17 cellular contexts compared by ENCODE assay signal in the genomic region with DNA sequence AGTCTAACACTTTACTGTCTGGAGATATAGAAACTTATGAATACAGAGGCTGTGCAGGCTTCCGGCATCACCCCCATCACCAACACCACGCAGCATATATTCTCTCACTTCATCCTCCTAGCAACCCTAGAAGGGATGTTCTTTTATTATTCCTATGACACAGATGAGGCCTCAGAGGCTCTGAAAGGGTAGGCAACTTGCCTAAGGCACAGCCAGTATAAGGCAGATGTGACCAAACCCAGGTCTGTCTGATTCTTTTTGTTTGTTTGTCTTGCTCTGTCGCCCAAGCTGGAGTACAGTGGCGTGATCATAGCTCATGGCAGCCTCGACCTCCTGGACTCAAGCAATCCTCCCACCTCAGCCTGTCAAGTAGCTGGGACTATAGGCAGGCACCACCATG. TPM values are rescaled to one million over a fixed set of nuclear protein-coding genes. Genes with fewer than 3 reads are reported as not detected.
A peak's percentile ranks its signal among the peaks of the same experiment; 100 is the strongest.
DNase-seq lines count a peak whose midpoint lies in the region; ATAC-seq and TF ChIP-seq lines count a peak whose summit lies in the region.
"Had no signal": no experiment of that assay in that cellular context is flagged by ENCODE, and none has a peak within 500 bp of the region (broad histone marks: within the 10 kb centered on the region; RNA-seq: fewer than 3 reads in every experiment).

No MANE protein-coding gene starts in this region.

- CTCF ChIA-PET in MCF 10A (lab: Yijun Ruan, JAX), result interaction anchor here (0.7 to 1.8 kb wide), 3 partner anchors 9 to 141 kb away, joined by 3 to 6 read pairs (median 4); no protein-coding TSS in a partner anchor

- TF ChIP-seq POLR2A in breast epithelium (IDR thresholded peaks at IDR 0.05), result no peak

- H3K9me3 Mint-ChIP-seq in MCF 10A (ENCODE audit: unreplicated experiment), result no peaks in the 10 kb centered on the region
- H3K9me3 Mint-ChIP-seq: memory B cell, naive B cell had no signal

- no peak overlapping the region for H2AFZ ChIP-seq in smooth muscle cell (ENCODE audit: low read depth)
- H2AFZ ChIP-seq: hepatocyte had no signal

- no peak overlapping the region for H3K4me2 ChIP-seq in smooth muscle cell
- H3K4me2 ChIP-seq: hepatocyte had no signal

- H3K36me3 ChIP-seq in breast epithelium (peaks cover under 1% of the 10 kb centered on the region), smooth muscle cell (ENCODE audit: low read depth) (no peaks in the 10 kb centered on the region)
- H3K36me3 ChIP-seq: pancreas had no signal

- no peak overlapping the region for H3K4me3 Mint-ChIP-seq in MCF 10A (ENCODE audit: unreplicated experiment)
- H3K4me3 Mint-ChIP-seq: memory B cell, naive B cell had no signal

- DNase-seq in breast epithelium (ENCODE audit: low spot score in 2 of 2) (no peak), MCF 10A (ENCODE audit: unreplicated experiment) (no peak), epithelial cell of prostate (ENCODE audit: low read depth, low spot score) (no peak), left lobe of liver (ENCODE audit: low spot score) (no peak), smooth muscle cell (lab: John Stamatoyannopoulos, UW; ENCODE audit: unreplicated experiment) (no peak), AG20443 (ENCODE audit: low spot score) (no peak), anterior cingulate cortex (lab: John Stamatoyannopoulos, UW) (no peak), NCI-H187 (lab: John Stamatoyannopoulos, UW) (no peak)
- DNase-seq: activated CD8-positive, alpha-beta memory T cell treated with anti-CD3 and anti-CD28 coated beads, Interleukin-2, amount 50 U/mL, for 48 hours; activated effector memory CD4-positive, alpha-beta T cell treated with anti-CD3 and anti-CD28 coated beads, Interleukin-2, amount 50 U/mL, for 16 hours; GOT3; naive B cell; NCI-H1930; pancreas had no signal

- no peak overlapping the region for H3K9ac ChIP-seq in smooth muscle cell (ENCODE audit: low read depth)

- WGBS in smooth muscle cell (ENCODE audit: low lambda C conversion rate), result 96% methylated on average over 5 of the region's 5 CpGs

- POLR2A ChIA-PET in MCF 10A (lab: Yijun Ruan, JAX), result interaction anchor here (0.6 to 0.7 kb wide), 2 partner anchors 165 to 1351 kb away, joined by 3 to 4 read pairs; no protein-coding TSS in a partner anchor

- H3K79me2 ChIP-seq in smooth muscle cell (ENCODE audit: low read depth), result no peaks in the 10 kb centered on the region
- H3K79me2 ChIP-seq: hepatocyte had no signal

- H3K4me1 ChIP-seq in breast epithelium (no peaks in the 10 kb centered on the region), smooth muscle cell (ENCODE audit: low read depth) (peaks cover 6% of the 10 kb centered on the region)
- H3K4me1 ChIP-seq: pancreas had no signal

- no TSS peak for BruUV-seq in MCF 10A (replicated peaks; lab: Mats Ljungman, UMichigan)

- no peak overlapping the region for H3K27ac Mint-ChIP-seq in MCF 10A (ENCODE audit: low read depth, unreplicated experiment)
- H3K27ac Mint-ChIP-seq: memory B cell had no signal

- H3K4me3 ChIP-seq in breast epithelium (no peak overlapping the region), smooth muscle cell (no peak overlapping the region)
- H3K4me3 ChIP-seq: hepatocyte, pancreas, stomach had no signal

- H3K27me3 ChIP-seq in breast epithelium, result no peaks in the 10 kb centered on the region
- no peaks in the 10 kb centered on the region for H3K27me3 ChIP-seq in smooth muscle cell (ENCODE audit: low read depth)
- H3K27me3 ChIP-seq: hepatocyte, pancreas, stomach had no signal

- no peaks in the 10 kb centered on the region for H3K27me3 Mint-ChIP-seq in MCF 10A (ENCODE audit: insufficient read depth, unreplicated experiment)
- H3K27me3 Mint-ChIP-seq: memory B cell, naive B cell had no signal

- ATAC-seq in left lobe of liver, result peak; percentile 28

- TF ChIP-seq CTCF in breast epithelium (IDR thresholded peaks at IDR 0.05), result no peak
- TF ChIP-seq CTCF in MCF 10A (IDR thresholded peaks at IDR 0.05; ENCODE audit: unreplicated experiment), result no peak
- TF ChIP-seq CTCF in smooth muscle cell (IDR thresholded peaks at IDR 0.05; ENCODE audit: borderline replicate concordance, insufficient read depth, poor library complexity, severe bottlenecking), result no peak

- H3K9me3 ChIP-seq in breast epithelium, result no peaks in the 10 kb centered on the region
- H3K9me3 ChIP-seq in smooth muscle cell (replicated peaks; ENCODE audit: low read depth), result no peaks in the 10 kb centered on the region
- H3K9me3 ChIP-seq: pancreas, stomach had no signal

- intact Hi-C loops in breast epithelium (cut with DNase I; ENCODE audit: low total_unique reads), result no loop called here
- intact Hi-C loops in MCF 10A (cut with micrococcal nuclease), result no loop called here

- H3F3A ChIP-seq in smooth muscle cell (ENCODE audit: low read depth), result no peaks in the 10 kb centered on the region

- peak overlapping the region; percentile 69 to 77 for H3K27ac ChIP-seq in breast epithelium
- H3K27ac ChIP-seq in epithelial cell of prostate, result peak overlapping the region; percentile 53
- no peak overlapping the region for H3K27ac ChIP-seq in smooth muscle cell (ENCODE audit: low read depth)
- H3K27ac ChIP-seq: hepatocyte, pancreas had no signal

- H4K20me1 ChIP-seq in smooth muscle cell (ENCODE audit: low read depth), result no peaks in the 10 kb centered on the region

- no peaks in the 10 kb centered on the region for H3K4me1 Mint-ChIP-seq in MCF 10A (ENCODE audit: insufficient read depth, unreplicated experiment)
- H3K4me1 Mint-ChIP-seq: memory B cell, naive B cell had no signal

- peaks cover 86% of the 10 kb centered on the region for H3K36me3 Mint-ChIP-seq in MCF 10A (ENCODE audit: insufficient read depth, unreplicated experiment)

RNA-seq across cellular contexts. Expression of gene CORO2A, which starts 22.8 kb away (rescaled TPM):
- total RNA-seq in breast epithelium, result 1 to 10 TPM; 1.4 to 7.2 (median 7.2) TPM
- total RNA-seq in MCF 10A (2022), result 3.4 and 3.9 TPM in 2 replicates
- total RNA-seq in left lobe of liver, result 3.7 TPM
- 5.8 and 6.0 TPM in 2 replicates for total RNA-seq in smooth muscle cell
- polyA plus RNA-seq in smooth muscle cell, result 4.7 and 6.8 TPM in 2 replicates

RNA-seq across cellular contexts. Expression of gene TBC1D2, which starts 40.2 kb away (rescaled TPM):
- 10 to 100 TPM; 10.8 to 17.1 (median 13.6) TPM for total RNA-seq in breast epithelium
- 58.4 and 62.7 TPM in 2 replicates for total RNA-seq in MCF 10A (2022)
- 17.4 TPM for total RNA-seq in left lobe of liver
- total RNA-seq in smooth muscle cell, result 7.7 and 9.3 TPM in 2 replicates
- polyA plus RNA-seq in smooth muscle cell, result 8.6 and 14.1 TPM in 2 replicates
